1 cellular context compared by ENCODE assay signal in genomic region chr3:182212479-182213076, GRCh38.
TF ChIP-seq lines count a peak whose summit lies in the region.

No MANE protein-coding gene starts in this region.

TF ChIP-seq in HepG2, 621 proteins besides CTCF, POLR2A, EP300 and RAD21 (continued from another document and continues in another):
- TF ChIP-seq BHLHE40 (IDR thresholded peaks at IDR 0.05; ENCODE audit: low read length) (no peak), ZNF891 (CRISPR knock-in tag; IDR thresholded peaks at IDR 0.05) (no peak), DPF2 (CRISPR knock-in tag; IDR thresholded peaks at IDR 0.05; ENCODE audit: borderline replicate concordance, low read depth) (peak; percentile 75; the same call in 1 of the 2 replicates), PATZ1 (CRISPR knock-in tag; IDR thresholded peaks at IDR 0.05) (peak; percentile 63), NBN (conservative IDR thresholded peaks at IDR 0.05) (no peak), TBX2 (CRISPR knock-in tag; IDR thresholded peaks at IDR 0.05; ENCODE audit: borderline replicate concordance) (peak; percentile 96), ETV6 (CRISPR knock-in tag; conservative IDR thresholded peaks at IDR 0.05) (no peak), NFE2 (CRISPR knock-in tag; IDR thresholded peaks at IDR 0.05) (no peak), ZBTB7A (CRISPR knock-in tag; IDR thresholded peaks at IDR 0.05) (no peak), ADNP (CRISPR knock-in tag; IDR thresholded peaks at IDR 0.05) (no peak), KDM5B (CRISPR knock-in tag; IDR thresholded peaks at IDR 0.05; ENCODE audit: borderline replicate concordance) (no peak), NFKBIZ (CRISPR knock-in tag; IDR thresholded peaks at IDR 0.05) (peak; percentile 61; the same call in 1 of the 2 replicates), TEAD2 (CRISPR knock-in tag; IDR thresholded peaks at IDR 0.05) (no peak), SOX5 (CRISPR knock-in tag; IDR thresholded peaks at IDR 0.05; ENCODE audit: borderline replicate concordance) (peak; percentile 9; the same call in 1 of the 2 replicates), HNRNPH1 (optimal IDR thresholded peaks at IDR 0.05; ENCODE audit: low read depth, low read length) (no peak), TEAD3 (CRISPR knock-in tag; optimal IDR thresholded peaks at IDR 0.05; ENCODE audit: borderline replicate concordance) (peak; percentile 80), AHR (CRISPR knock-in tag; IDR thresholded peaks at IDR 0.05) (no peak), TBX3 (IDR thresholded peaks at IDR 0.05; ENCODE audit: borderline replicate concordance) (peak; percentile 96), TFDP2 (CRISPR knock-in tag; IDR thresholded peaks at IDR 0.05) (no peak), ZNF224 (CRISPR knock-in tag; IDR thresholded peaks at IDR 0.05) (no peak), NCOA2 (CRISPR knock-in tag; IDR thresholded peaks at IDR 0.05) (peak; percentile 85), STAG1 (CRISPR knock-in tag; IDR thresholded peaks at IDR 0.05) (peak; percentile 14; the same call in 1 of the 2 replicates), HNRNPK (IDR thresholded peaks at IDR 0.05; ENCODE audit: low read depth, low read length, poor library complexity, severe bottlenecking) (no peak), ZNF615 (CRISPR knock-in tag; IDR thresholded peaks at IDR 0.05; ENCODE audit: borderline replicate concordance) (no peak), IRF2 (CRISPR knock-in tag; IDR thresholded peaks at IDR 0.05) (peak; percentile 29; the same call in 1 of the 2 replicates), ZNF605 (CRISPR knock-in tag; IDR thresholded peaks at IDR 0.05) (no peak), AGO1 (IDR thresholded peaks at IDR 0.05; ENCODE audit: low read depth, low read length, poor library complexity, severe bottlenecking) (no peak), ZNF256 (CRISPR knock-in tag; conservative IDR thresholded peaks at IDR 0.05) (no peak), U2AF2 (IDR thresholded peaks at IDR 0.05; ENCODE audit: low read depth, low read length) (no peak), NFRKB (IDR thresholded peaks at IDR 0.05) (no peak), SMAD9 (CRISPR knock-in tag; IDR thresholded peaks at IDR 0.05) (no peak), POGZ (CRISPR knock-in tag; IDR thresholded peaks at IDR 0.05) (peak; percentile 46), PLRG1 (conservative IDR thresholded peaks at IDR 0.05) (no peak), TCF7 (IDR thresholded peaks at IDR 0.05; ENCODE audit: low read depth) (peak; percentile 89), MIER3 (CRISPR knock-in tag; IDR thresholded peaks at IDR 0.05; ENCODE audit: borderline replicate concordance) (0 out of 2 replicates have a peak, but pooled peaks have one; percentile 39), ZNF362 (CRISPR knock-in tag; IDR thresholded peaks at IDR 0.05; ENCODE audit: borderline replicate concordance) (no peak), ZKSCAN5 (CRISPR knock-in tag; IDR thresholded peaks at IDR 0.05) (no peak), SOX13 (IDR thresholded peaks at IDR 0.05) (peak; percentile 56; the same call in 1 of the 2 replicates), SOX13 (CRISPR knock-in tag; conservative IDR thresholded peaks at IDR 0.05 in 1 of 2, IDR thresholded peaks at IDR 0.05 in 1 of 2) (peak in 1 of 2 experiments; percentile 58; a peak in 1 of 4 replicates), RXRB (CRISPR knock-in tag; IDR thresholded peaks at IDR 0.05; ENCODE audit: borderline replicate concordance) (peak; percentile 46), SSRP1 (CRISPR knock-in tag; IDR thresholded peaks at IDR 0.05) (no peak), ZNF367 (CRISPR knock-in tag; IDR thresholded peaks at IDR 0.05; ENCODE audit: borderline replicate concordance) (no peak), RFX5 (IDR thresholded peaks at IDR 0.05; ENCODE audit: low read depth, low read length) (no peak), FOXC1 (CRISPR knock-in tag; IDR thresholded peaks at IDR 0.05; ENCODE audit: borderline replicate concordance) (no peak), SP2 (CRISPR knock-in tag; IDR thresholded peaks at IDR 0.05) (no peak), YEATS4 (CRISPR knock-in tag; IDR thresholded peaks at IDR 0.05; ENCODE audit: borderline replicate concordance) (no peak), THAP11 (CRISPR knock-in tag; IDR thresholded peaks at IDR 0.05) (0 out of 2 replicates have a peak, but pooled peaks have one; percentile 42), ISL2 (CRISPR knock-in tag; IDR thresholded peaks at IDR 0.05) (peak; percentile 83; the same call in 1 of the 2 replicates), ZBTB20 (CRISPR knock-in tag; IDR thresholded peaks at IDR 0.05; ENCODE audit: borderline replicate concordance, low read depth) (peak; percentile 52; the same call in 1 of the 2 replicates), ZNF672 (CRISPR knock-in tag; IDR thresholded peaks at IDR 0.05) (no peak), ZNF512 (CRISPR knock-in tag; IDR thresholded peaks at IDR 0.05) (no peak), ZNF7 (CRISPR knock-in tag; IDR thresholded peaks at IDR 0.05) (no peak), FOSL2 (CRISPR knock-in tag; IDR thresholded peaks at IDR 0.05) (peak; percentile 100), BCL6 (CRISPR knock-in tag; IDR thresholded peaks at IDR 0.05) (peak; percentile 98), ZNF225 (CRISPR knock-in tag; IDR thresholded peaks at IDR 0.05) (no peak)
- TF ChIP-seq, protein P1, sequence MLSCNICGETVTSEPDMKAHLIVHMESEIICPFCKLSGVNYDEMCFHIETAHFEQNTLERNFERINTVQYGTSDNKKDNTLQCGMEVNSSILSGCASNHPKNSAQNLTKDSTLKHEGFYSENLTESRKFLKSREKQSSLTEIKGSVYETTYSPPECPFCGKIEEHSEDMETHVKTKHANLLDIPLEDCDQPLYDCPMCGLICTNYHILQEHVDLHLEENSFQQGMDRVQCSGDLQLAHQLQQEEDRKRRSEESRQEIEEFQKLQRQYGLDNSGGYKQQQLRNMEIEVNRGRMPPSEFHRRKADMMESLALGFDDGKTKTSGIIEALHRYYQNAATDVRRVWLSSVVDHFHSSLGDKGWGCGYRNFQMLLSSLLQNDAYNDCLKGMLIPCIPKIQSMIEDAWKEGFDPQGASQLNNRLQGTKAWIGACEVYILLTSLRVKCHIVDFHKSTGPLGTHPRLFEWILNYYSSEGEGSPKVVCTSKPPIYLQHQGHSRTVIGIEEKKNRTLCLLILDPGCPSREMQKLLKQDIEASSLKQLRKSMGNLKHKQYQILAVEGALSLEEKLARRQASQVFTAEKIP (CRISPR knock-in tag; IDR thresholded peaks at IDR 0.05; ENCODE audit: borderline replicate concordance) = no peak
- TF ChIP-seq, protein P2, sequence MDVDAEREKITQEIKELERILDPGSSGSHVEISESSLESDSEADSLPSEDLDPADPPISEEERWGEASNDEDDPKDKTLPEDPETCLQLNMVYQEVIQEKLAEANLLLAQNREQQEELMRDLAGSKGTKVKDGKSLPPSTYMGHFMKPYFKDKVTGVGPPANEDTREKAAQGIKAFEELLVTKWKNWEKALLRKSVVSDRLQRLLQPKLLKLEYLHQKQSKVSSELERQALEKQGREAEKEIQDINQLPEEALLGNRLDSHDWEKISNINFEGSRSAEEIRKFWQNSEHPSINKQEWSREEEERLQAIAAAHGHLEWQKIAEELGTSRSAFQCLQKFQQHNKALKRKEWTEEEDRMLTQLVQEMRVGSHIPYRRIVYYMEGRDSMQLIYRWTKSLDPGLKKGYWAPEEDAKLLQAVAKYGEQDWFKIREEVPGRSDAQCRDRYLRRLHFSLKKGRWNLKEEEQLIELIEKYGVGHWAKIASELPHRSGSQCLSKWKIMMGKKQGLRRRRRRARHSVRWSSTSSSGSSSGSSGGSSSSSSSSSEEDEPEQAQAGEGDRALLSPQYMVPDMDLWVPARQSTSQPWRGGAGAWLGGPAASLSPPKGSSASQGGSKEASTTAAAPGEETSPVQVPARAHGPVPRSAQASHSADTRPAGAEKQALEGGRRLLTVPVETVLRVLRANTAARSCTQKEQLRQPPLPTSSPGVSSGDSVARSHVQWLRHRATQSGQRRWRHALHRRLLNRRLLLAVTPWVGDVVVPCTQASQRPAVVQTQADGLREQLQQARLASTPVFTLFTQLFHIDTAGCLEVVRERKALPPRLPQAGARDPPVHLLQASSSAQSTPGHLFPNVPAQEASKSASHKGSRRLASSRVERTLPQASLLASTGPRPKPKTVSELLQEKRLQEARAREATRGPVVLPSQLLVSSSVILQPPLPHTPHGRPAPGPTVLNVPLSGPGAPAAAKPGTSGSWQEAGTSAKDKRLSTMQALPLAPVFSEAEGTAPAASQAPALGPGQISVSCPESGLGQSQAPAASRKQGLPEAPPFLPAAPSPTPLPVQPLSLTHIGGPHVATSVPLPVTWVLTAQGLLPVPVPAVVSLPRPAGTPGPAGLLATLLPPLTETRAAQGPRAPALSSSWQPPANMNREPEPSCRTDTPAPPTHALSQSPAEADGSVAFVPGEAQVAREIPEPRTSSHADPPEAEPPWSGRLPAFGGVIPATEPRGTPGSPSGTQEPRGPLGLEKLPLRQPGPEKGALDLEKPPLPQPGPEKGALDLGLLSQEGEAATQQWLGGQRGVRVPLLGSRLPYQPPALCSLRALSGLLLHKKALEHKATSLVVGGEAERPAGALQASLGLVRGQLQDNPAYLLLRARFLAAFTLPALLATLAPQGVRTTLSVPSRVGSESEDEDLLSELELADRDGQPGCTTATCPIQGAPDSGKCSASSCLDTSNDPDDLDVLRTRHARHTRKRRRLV (CRISPR knock-in tag; IDR thresholded peaks at IDR 0.05) = no peak
- TF ChIP-seq, protein P3, sequence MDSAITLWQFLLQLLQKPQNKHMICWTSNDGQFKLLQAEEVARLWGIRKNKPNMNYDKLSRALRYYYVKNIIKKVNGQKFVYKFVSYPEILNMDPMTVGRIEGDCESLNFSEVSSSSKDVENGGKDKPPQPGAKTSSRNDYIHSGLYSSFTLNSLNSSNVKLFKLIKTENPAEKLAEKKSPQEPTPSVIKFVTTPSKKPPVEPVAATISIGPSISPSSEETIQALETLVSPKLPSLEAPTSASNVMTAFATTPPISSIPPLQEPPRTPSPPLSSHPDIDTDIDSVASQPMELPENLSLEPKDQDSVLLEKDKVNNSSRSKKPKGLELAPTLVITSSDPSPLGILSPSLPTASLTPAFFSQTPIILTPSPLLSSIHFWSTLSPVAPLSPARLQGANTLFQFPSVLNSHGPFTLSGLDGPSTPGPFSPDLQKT (CRISPR knock-in tag; IDR thresholded peaks at IDR 0.05; ENCODE audit: borderline replicate concordance) = no peak
- TF ChIP-seq, protein P4, sequence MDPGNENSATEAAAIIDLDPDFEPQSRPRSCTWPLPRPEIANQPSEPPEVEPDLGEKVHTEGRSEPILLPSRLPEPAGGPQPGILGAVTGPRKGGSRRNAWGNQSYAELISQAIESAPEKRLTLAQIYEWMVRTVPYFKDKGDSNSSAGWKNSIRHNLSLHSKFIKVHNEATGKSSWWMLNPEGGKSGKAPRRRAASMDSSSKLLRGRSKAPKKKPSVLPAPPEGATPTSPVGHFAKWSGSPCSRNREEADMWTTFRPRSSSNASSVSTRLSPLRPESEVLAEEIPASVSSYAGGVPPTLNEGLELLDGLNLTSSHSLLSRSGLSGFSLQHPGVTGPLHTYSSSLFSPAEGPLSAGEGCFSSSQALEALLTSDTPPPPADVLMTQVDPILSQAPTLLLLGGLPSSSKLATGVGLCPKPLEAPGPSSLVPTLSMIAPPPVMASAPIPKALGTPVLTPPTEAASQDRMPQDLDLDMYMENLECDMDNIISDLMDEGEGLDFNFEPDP (CRISPR knock-in tag; conservative IDR thresholded peaks at IDR 0.05) = no peak
